Comparison of ENCODE assay signal across 2 cellular contexts in the genomic region with DNA sequence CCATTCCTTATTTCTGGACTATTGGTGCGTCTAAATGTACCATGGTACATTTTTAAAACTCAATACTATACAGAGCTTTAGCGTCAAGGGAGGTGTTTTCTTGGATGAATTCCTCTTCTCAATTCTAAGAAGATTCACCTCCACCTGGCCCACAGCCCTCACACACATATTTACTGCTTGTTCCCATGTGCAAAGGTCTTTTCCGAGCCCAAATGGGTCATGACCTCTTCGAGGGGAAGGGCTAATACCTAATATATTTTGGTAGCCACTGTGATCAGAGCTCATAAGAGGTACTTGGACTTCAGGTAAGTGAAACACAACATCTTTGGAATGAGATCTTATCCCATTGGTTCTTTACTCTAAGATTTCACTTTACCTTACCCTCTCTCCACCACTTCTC.
A peak's percentile ranks its signal among the peaks of the same experiment; 100 is the strongest.
TF ChIP-seq lines count a peak whose summit lies in the region.

No MANE protein-coding gene starts in this region.

TF ChIP-seq in liver, 16 proteins besides CTCF, POLR2A, EP300 and RAD21 (continued from another document):
- TF ChIP-seq, protein P1, sequence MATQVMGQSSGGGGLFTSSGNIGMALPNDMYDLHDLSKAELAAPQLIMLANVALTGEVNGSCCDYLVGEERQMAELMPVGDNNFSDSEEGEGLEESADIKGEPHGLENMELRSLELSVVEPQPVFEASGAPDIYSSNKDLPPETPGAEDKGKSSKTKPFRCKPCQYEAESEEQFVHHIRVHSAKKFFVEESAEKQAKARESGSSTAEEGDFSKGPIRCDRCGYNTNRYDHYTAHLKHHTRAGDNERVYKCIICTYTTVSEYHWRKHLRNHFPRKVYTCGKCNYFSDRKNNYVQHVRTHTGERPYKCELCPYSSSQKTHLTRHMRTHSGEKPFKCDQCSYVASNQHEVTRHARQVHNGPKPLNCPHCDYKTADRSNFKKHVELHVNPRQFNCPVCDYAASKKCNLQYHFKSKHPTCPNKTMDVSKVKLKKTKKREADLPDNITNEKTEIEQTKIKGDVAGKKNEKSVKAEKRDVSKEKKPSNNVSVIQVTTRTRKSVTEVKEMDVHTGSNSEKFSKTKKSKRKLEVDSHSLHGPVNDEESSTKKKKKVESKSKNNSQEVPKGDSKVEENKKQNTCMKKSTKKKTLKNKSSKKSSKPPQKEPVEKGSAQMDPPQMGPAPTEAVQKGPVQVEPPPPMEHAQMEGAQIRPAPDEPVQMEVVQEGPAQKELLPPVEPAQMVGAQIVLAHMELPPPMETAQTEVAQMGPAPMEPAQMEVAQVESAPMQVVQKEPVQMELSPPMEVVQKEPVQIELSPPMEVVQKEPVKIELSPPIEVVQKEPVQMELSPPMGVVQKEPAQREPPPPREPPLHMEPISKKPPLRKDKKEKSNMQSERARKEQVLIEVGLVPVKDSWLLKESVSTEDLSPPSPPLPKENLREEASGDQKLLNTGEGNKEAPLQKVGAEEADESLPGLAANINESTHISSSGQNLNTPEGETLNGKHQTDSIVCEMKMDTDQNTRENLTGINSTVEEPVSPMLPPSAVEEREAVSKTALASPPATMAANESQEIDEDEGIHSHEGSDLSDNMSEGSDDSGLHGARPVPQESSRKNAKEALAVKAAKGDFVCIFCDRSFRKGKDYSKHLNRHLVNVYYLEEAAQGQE (IDR thresholded peaks at IDR 0.05): no peak
- TF ChIP-seq, protein P2, sequence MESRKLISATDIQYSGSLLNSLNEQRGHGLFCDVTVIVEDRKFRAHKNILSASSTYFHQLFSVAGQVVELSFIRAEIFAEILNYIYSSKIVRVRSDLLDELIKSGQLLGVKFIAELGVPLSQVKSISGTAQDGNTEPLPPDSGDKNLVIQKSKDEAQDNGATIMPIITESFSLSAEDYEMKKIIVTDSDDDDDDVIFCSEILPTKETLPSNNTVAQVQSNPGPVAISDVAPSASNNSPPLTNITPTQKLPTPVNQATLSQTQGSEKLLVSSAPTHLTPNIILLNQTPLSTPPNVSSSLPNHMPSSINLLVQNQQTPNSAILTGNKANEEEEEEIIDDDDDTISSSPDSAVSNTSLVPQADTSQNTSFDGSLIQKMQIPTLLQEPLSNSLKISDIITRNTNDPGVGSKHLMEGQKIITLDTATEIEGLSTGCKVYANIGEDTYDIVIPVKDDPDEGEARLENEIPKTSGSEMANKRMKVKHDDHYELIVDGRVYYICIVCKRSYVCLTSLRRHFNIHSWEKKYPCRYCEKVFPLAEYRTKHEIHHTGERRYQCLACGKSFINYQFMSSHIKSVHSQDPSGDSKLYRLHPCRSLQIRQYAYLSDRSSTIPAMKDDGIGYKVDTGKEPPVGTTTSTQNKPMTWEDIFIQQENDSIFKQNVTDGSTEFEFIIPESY (IDR thresholded peaks at IDR 0.05): no peak
- TF ChIP-seq JUND (IDR thresholded peaks at IDR 0.05): no peak
- no peak for TF ChIP-seq EGR1 (IDR thresholded peaks at IDR 0.05; ENCODE audit: low read depth in 2 of 2)
- peak in 1 of 2 donors; percentile 62 for TF ChIP-seq RXRA (IDR thresholded peaks at IDR 0.05)
- peak; percentile 68 to 76 for TF ChIP-seq HNF4A (conservative IDR thresholded peaks at IDR 0.05)
- TF ChIP-seq TAF1 (conservative IDR thresholded peaks at IDR 0.05): no peak
- TF ChIP-seq, protein P3, sequence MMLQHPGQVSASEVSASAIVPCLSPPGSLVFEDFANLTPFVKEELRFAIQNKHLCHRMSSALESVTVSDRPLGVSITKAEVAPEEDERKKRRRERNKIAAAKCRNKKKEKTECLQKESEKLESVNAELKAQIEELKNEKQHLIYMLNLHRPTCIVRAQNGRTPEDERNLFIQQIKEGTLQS (IDR thresholded peaks at IDR 0.05): no peak
- no peak for TF ChIP-seq GABPA (IDR thresholded peaks at IDR 0.05 in 1 of 2, conservative IDR thresholded peaks at IDR 0.05 in 1 of 2)
- TF ChIP-seq NR2F2 (IDR thresholded peaks at IDR 0.05): no peak
- TF ChIP-seq FOXA1 (IDR thresholded peaks at IDR 0.05): no peak
- no peak for TF ChIP-seq SP1 (IDR thresholded peaks at IDR 0.05)
- TF ChIP-seq YY1 (IDR thresholded peaks at IDR 0.05): peak; percentile 8

TF ChIP-seq in HepG2, 621 proteins besides CTCF, POLR2A, EP300 and RAD21 (continued from another document):
- TF ChIP-seq, protein P4, sequence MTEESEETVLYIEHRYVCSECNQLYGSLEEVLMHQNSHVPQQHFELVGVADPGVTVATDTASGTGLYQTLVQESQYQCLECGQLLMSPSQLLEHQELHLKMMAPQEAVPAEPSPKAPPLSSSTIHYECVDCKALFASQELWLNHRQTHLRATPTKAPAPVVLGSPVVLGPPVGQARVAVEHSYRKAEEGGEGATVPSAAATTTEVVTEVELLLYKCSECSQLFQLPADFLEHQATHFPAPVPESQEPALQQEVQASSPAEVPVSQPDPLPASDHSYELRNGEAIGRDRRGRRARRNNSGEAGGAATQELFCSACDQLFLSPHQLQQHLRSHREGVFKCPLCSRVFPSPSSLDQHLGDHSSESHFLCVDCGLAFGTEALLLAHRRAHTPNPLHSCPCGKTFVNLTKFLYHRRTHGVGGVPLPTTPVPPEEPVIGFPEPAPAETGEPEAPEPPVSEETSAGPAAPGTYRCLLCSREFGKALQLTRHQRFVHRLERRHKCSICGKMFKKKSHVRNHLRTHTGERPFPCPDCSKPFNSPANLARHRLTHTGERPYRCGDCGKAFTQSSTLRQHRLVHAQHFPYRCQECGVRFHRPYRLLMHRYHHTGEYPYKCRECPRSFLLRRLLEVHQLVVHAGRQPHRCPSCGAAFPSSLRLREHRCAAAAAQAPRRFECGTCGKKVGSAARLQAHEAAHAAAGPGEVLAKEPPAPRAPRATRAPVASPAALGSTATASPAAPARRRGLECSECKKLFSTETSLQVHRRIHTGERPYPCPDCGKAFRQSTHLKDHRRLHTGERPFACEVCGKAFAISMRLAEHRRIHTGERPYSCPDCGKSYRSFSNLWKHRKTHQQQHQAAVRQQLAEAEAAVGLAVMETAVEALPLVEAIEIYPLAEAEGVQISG (CRISPR knock-in tag; IDR thresholded peaks at IDR 0.05): no peak
- no peak for TF ChIP-seq POLR2AphosphoS2 (IDR thresholded peaks at IDR 0.05; ENCODE audit: low read depth, low read length)
- TF ChIP-seq ESRRA (CRISPR knock-in tag; IDR thresholded peaks at IDR 0.05; ENCODE audit: low read depth): no peak
